Comparison of ENCODE assay signal across 7 cellular contexts in genomic region chr10:72316748-72317435, GRCh38. TPM values are rescaled to one million over a fixed set of nuclear protein-coding genes. Genes with fewer than 3 reads are reported as not detected.
A peak's percentile ranks its signal among the peaks of the same experiment; 100 is the strongest.
DNase-seq lines count a peak whose midpoint lies in the region; ATAC-seq and TF ChIP-seq lines count a peak whose summit lies in the region.

No MANE protein-coding gene starts in this region.

- H3K56ac ChIP-seq in IMR-90 (ENCODE audit: extremely low read depth, insufficient read depth, low read length) = no peak overlapping the region

- no peak overlapping the region for H3K18ac ChIP-seq in IMR-90 (ENCODE audit: low read depth, low read length)

- peaks cover 0 to 15% of the 10 kb centered on the region in 2 experiments; a peak in 2 of 4 replicates for H3K79me1 ChIP-seq in IMR-90 (ENCODE audit: low read depth in 1 of 2, low read length in 2 of 2)

- dilution Hi-C loops in IMR-90 (cut with HindIII; ENCODE audit: low sequenced_read_pairs, unreplicated experiment) = no loop called here

- WGBS in IMR-90 (ENCODE audit: extremely low coverage in 2 of 2, insufficient read length in 1 of 2), 2 experiments = 91% methylated on average over 6 of the region's 12 CpGs; no CpG with 5 or more reads in 1 of the 2 experiments
- 58 to 60% methylated on average over 12 of the region's 12 CpGs for WGBS in sigmoid colon, 2 donors

- no peaks in the 10 kb centered on the region for H3K9me3 ChIP-seq in IMR-90 (ENCODE audit: control insufficient read depth, insufficient read depth, low read length)
- no peaks in the 10 kb centered on the region for H3K9me3 ChIP-seq in SK-N-MC (ENCODE audit: low read depth, low read length)
- H3K9me3 ChIP-seq in sigmoid colon = no peaks in the 10 kb centered on the region

- H3K4me1 ChIP-seq in IMR-90 (ENCODE audit: control insufficient read depth, insufficient read depth, low read length) = peaks cover 33% of the 10 kb centered on the region
- H3K4me1 ChIP-seq in sigmoid colon = peaks cover 0 to 57% (median 55%) of the 10 kb centered on the region in 4 donors

- H3K23ac ChIP-seq in IMR-90 (ENCODE audit: low read depth, low read length) = no peak overlapping the region

- no peak overlapping the region for H2AFZ ChIP-seq in IMR-90 (replicated peaks; ENCODE audit: low read length, poor library complexity)

- no peak overlapping the region for H3K27ac ChIP-seq in IMR-90 (ENCODE audit: insufficient read depth, low read length)
- 0 out of 2 replicates have a peak overlapping the region, but pooled peaks have one; percentile 25 for H3K27ac ChIP-seq in SK-N-MC
- peak overlapping the region; percentile 69 to 78 (median 72) for H3K27ac ChIP-seq in sigmoid colon

- TF ChIP-seq POLR2A in IMR-90 (IDR thresholded peaks at IDR 0.05; ENCODE audit: low read depth, low read length) (no peak), sigmoid colon (IDR thresholded peaks at IDR 0.05) (no peak)

- peaks cover 13% of the 10 kb centered on the region for H3K9me1 ChIP-seq in IMR-90 (ENCODE audit: insufficient read depth, low read length)

- ATAC-seq in IMR-90 (ENCODE audit: low read depth) (no peak), GM18498 (IDR thresholded peaks at IDR 0.05; ENCODE audit: unreplicated experiment) (no peak)

- TF ChIP-seq EP300 in sigmoid colon (IDR thresholded peaks at IDR 0.05) = no peak

- intact Hi-C loops in IMR-90 (cut with micrococcal nuclease) = no loop called here
- intact Hi-C loops in sigmoid colon (cut with DNase I) = loop anchor here (5.0 kb wide), 1 partner anchor 100 kb away; the partner anchor contains the start of genes ANAPC16 and ASCC1

- 0 out of 2 replicates have a peak overlapping the region, but pooled peaks have one; percentile 20 for H2BK20ac ChIP-seq in IMR-90 (ENCODE audit: low read depth, low read length)

- DNase-seq in IMR-90 (no peak), SK-N-MC (ENCODE audit: low read depth, low spot score) (no peak), sigmoid colon (peak; percentile 85), EL (no peak), amniotic stem cell (lab: John Stamatoyannopoulos, UW) (no peak)
- peak; percentile 37 for DNase-seq in effector CD8-positive, alpha-beta T cell (lab: John Stamatoyannopoulos, UW)

- peak overlapping the region; percentile 84; the same call in 2 of the 3 replicates for H2BK15ac ChIP-seq in IMR-90 (ENCODE audit: low read depth, low read length)

- no peak overlapping the region for H3K4me2 ChIP-seq in IMR-90 (ENCODE audit: low read depth, low read length)

- TF ChIP-seq CTCF in IMR-90 (conservative IDR thresholded peaks at IDR 0.05; ENCODE audit: low read depth, low read length) (no peak), sigmoid colon (IDR thresholded peaks at IDR 0.05) (no peak)

- no TSS peak for BruUV-seq in IMR-90 (replicated peaks; lab: Mats Ljungman, UMichigan)

- in situ Hi-C loops in IMR-90 (cut with MboI; ENCODE audit: low sequenced_read_pairs) = no loop called here

- CTCF ChIA-PET in IMR-90 (lab: Yijun Ruan, JAX) = interaction anchor here (0.6 kb wide), 1 partner anchor 66 kb away, joined by 3 read pairs; no protein-coding TSS in a partner anchor

- no peak overlapping the region; a peak in 1 of 4 replicates for H4K8ac ChIP-seq in IMR-90 (ENCODE audit: low read depth in 2 of 2, low read length in 2 of 2)

- H4K5ac ChIP-seq in IMR-90 (ENCODE audit: low read depth, low read length) = no peak overlapping the region

- POLR2A ChIA-PET in IMR-90 (lab: Charles Lee; ENCODE audit: unreplicated experiment) = no interaction called here

- no peak overlapping the region for H3K9ac ChIP-seq in IMR-90 (ENCODE audit: low read depth, low read length)
- H3K9ac ChIP-seq in SK-N-MC (ENCODE audit: insufficient read length) = no peak overlapping the region

- H2AK5ac ChIP-seq in IMR-90 (ENCODE audit: low read depth, low read length) = peak overlapping the region; percentile 87

- no peak overlapping the region for H2BK120ac ChIP-seq in IMR-90 (ENCODE audit: low read depth, low read length)

- H3K27me3 ChIP-seq in IMR-90 (ENCODE audit: control insufficient read depth, insufficient read depth, low read length) (no peaks in the 10 kb centered on the region), sigmoid colon (no peaks in the 10 kb centered on the region)

- peak overlapping the region; percentile 59 for H2AK9ac ChIP-seq in IMR-90 (replicated peaks; ENCODE audit: low read depth, low read length, poor library complexity)

- H3K4ac ChIP-seq in IMR-90 (ENCODE audit: low read depth, low read length) = peak overlapping the region; percentile 52; the same call in 1 of the 2 replicates

- no peak for TF ChIP-seq RAD21 in IMR-90 (IDR thresholded peaks at IDR 0.05; ENCODE audit: low read length)

- H4K91ac ChIP-seq in IMR-90 (ENCODE audit: insufficient read depth, low read depth, low read length) = peak overlapping the region; percentile 78

- no peaks in the 10 kb centered on the region for H4K20me1 ChIP-seq in IMR-90 (ENCODE audit: insufficient read depth, low read length)

- no peak overlapping the region for H2BK5ac ChIP-seq in IMR-90 (ENCODE audit: low read depth, low read length, poor library complexity, severe bottlenecking)

- H3K14ac ChIP-seq in IMR-90 (replicated peaks; ENCODE audit: low read depth, low read length) = no peak overlapping the region

- H3K36me3 ChIP-seq in IMR-90 (ENCODE audit: control insufficient read depth, insufficient read depth, low read length) = no peaks in the 10 kb centered on the region
- H3K36me3 ChIP-seq in SK-N-MC (ENCODE audit: insufficient read depth, low read length) = no peaks in the 10 kb centered on the region
- H3K36me3 ChIP-seq in sigmoid colon = no peaks in the 10 kb centered on the region

- H3K4me3 ChIP-seq in IMR-90 (ENCODE audit: insufficient read depth, low read depth, low read length) (no peak overlapping the region), SK-N-MC (no peak overlapping the region), sigmoid colon (no peak overlapping the region)

TF ChIP-seq in IMR-90, 13 proteins besides CTCF, POLR2A, EP300 and RAD21:
- TF ChIP-seq RFX5 (IDR thresholded peaks at IDR 0.05; ENCODE audit: low read depth, low read length) (no peak), BHLHE40 (IDR thresholded peaks at IDR 0.05; ENCODE audit: low read depth, low read length) (no peak), MAFK (IDR thresholded peaks at IDR 0.05; ENCODE audit: low read depth, low read length) (no peak), CHD1 (IDR thresholded peaks at IDR 0.05; ENCODE audit: low read depth, low read length) (no peak), MXI1 (IDR thresholded peaks at IDR 0.05; ENCODE audit: borderline replicate concordance, low read depth, low read length) (no peak), CEBPB (IDR thresholded peaks at IDR 0.05; ENCODE audit: low read depth, low read length) (no peak), USF2 (IDR thresholded peaks at IDR 0.05; ENCODE audit: low read depth, low read length) (no peak), ELK1 (IDR thresholded peaks at IDR 0.05; ENCODE audit: borderline replicate concordance, low read depth, low read length) (no peak), RCOR1 (IDR thresholded peaks at IDR 0.05; ENCODE audit: insufficient replicate concordance, low read length) (no peak), SMC3 (IDR thresholded peaks at IDR 0.05; ENCODE audit: low read depth, low read length) (no peak), MAZ (IDR thresholded peaks at IDR 0.05; ENCODE audit: borderline replicate concordance, low read depth, low read length) (no peak), NFE2L2 (IDR thresholded peaks at IDR 0.05; ENCODE audit: low read depth, low read length) (no peak), FOS (IDR thresholded peaks at IDR 0.05; ENCODE audit: low read depth, low read length) (no peak)

RNA-seq across cellular contexts. Expression of gene DNAJB12, which starts 37.8 kb away (rescaled TPM):
- total RNA-seq in IMR-90 (2012; rRNA removed) (18.3 and 19.2 TPM in 2 replicates), sigmoid colon (10 to 100 TPM; 22.4 to 38.5 (median 30.0) TPM)
- polyA plus RNA-seq in IMR-90 (2012; rRNA removed) (23.1 and 24.0 TPM in 2 replicates), sigmoid colon (10 to 100 TPM in 2 of 3 donors, 1 to 10 TPM in 1; 9.5 to 28.7 (median 15.6) TPM)
- polyA plus RNA-seq in IMR-90 (2012; cell fraction: cytosol; rRNA removed) = 18.5 and 22.8 TPM in 2 replicates
- 28.0 and 41.8 TPM in 2 replicates for polyA plus RNA-seq in IMR-90 (2012; cell fraction: nucleus; rRNA removed; ENCODE audit: low replicate concordance)

RNA-seq across cellular contexts. Expression of gene DDIT4, which starts 43.2 kb away (rescaled TPM):
- total RNA-seq in IMR-90 (2012; rRNA removed) = 108 and 110 TPM in 2 replicates
- polyA plus RNA-seq in IMR-90 (2012; rRNA removed) = 31.0 and 59.6 TPM in 2 replicates
- polyA plus RNA-seq in IMR-90 (2012; cell fraction: cytosol; rRNA removed) = 38.8 and 80.6 TPM in 2 replicates
- 80.3 and 93.3 TPM in 2 replicates for polyA plus RNA-seq in IMR-90 (2012; cell fraction: nucleus; rRNA removed; ENCODE audit: low replicate concordance)
- total RNA-seq in sigmoid colon = 100 to 1,000 TPM in 2 of 4 donors, 10 to 100 TPM in 2; 77.2 to 202 (median 133) TPM
- polyA plus RNA-seq in sigmoid colon = 100 to 1,000 TPM in 1 of 3 donors, 10 to 100 TPM in 2; 71.5 to 413 (median 85.3) TPM

Comparison
In these comparisons a context has a peak if more than half of its experiments do, and no peak if none do; other contexts are left out.
1. DNase-seq: peak in effector CD8-positive, alpha-beta T cell (single experiment) and sigmoid colon (single experiment); none in IMR-90 (single experiment), SK-N-MC (single experiment), EL (single experiment) and amniotic stem cell (single experiment).